ENCODE assay signal across 12 cellular contexts in genomic region chr22:24407278-24407665, GRCh38. TPM values are rescaled to one million over a fixed set of nuclear protein-coding genes. Genes with fewer than 3 reads are reported as not detected.
DNase-seq lines count a peak whose midpoint lies in the region; ATAC-seq and TF ChIP-seq lines count a peak whose summit lies in the region.
"Had no signal": no experiment of that assay in that cellular context is flagged by ENCODE, and none has a peak within 500 bp of the region (broad histone marks: within the 10 kb centered on the region; RNA-seq: fewer than 3 reads in every experiment).

No MANE protein-coding gene starts in this region.

- H3K4me1 Mint-ChIP-seq in activated naive CD4-positive, alpha-beta T cell treated with anti-CD3 and anti-CD28 coated beads, Interleukin-2, amount 50 U/mL, for 24 hours: peaks cover 33% of the 10 kb centered on the region
- peaks cover 56% of the 10 kb centered on the region for H3K4me1 Mint-ChIP-seq in activated naive CD8-positive, alpha-beta T cell treated with anti-CD3 and anti-CD28 coated beads, Interleukin-2, amount 50 U/mL, for 24 hours
- peaks cover 14 to 19% of the 10 kb centered on the region in 2 donors for H3K4me1 Mint-ChIP-seq in stimulated activated naive B cell treated with anti-CD40 and anti-IgM and Interleukin-4, amounts not matched to agents 10 μg/mL and 1 μg/mL and 100 μg/mL, for 72 hours

- peak overlapping the region; percentile 23 for H3K27ac Mint-ChIP-seq in activated naive CD4-positive, alpha-beta T cell treated with anti-CD3 and anti-CD28 coated beads, Interleukin-2, amount 50 U/mL, for 24 hours
- peak overlapping the region; percentile 59 for H3K27ac Mint-ChIP-seq in activated naive CD8-positive, alpha-beta T cell treated with anti-CD3 and anti-CD28 coated beads, Interleukin-2, amount 50 U/mL, for 24 hours
- H3K27ac Mint-ChIP-seq in stimulated activated naive B cell treated with anti-CD40 and anti-IgM and Interleukin-4, amounts not matched to agents 10 μg/mL and 1 μg/mL and 100 μg/mL, for 72 hours: peak overlapping the region; percentile 73

- no peaks in the 10 kb centered on the region for H3K9me3 ChIP-seq in left lung

- no peak for ATAC-seq in activated naive CD8-positive, alpha-beta T cell treated with anti-CD3 and anti-CD28 coated beads, Interleukin-2, amount 50 U/mL, for 24 hours
- ATAC-seq in left lung: no peak
- ATAC-seq in stimulated activated naive B cell treated with anti-CD40 and anti-IgM and Interleukin-4, amounts not matched to agents 10 μg/mL and 1 μg/mL and 100 μg/mL, for 72 hours (replicated peaks): no peak
- no peak for ATAC-seq in GM18517 (IDR thresholded peaks at IDR 0.05; ENCODE audit: unreplicated experiment)

- H3K27me3 ChIP-seq in left lung: no peaks in the 10 kb centered on the region

- TF ChIP-seq CTCF in left lung (IDR thresholded peaks at IDR 0.05): no peak

- no peak overlapping the region for H3K4me3 Mint-ChIP-seq in activated naive CD4-positive, alpha-beta T cell treated with anti-CD3 and anti-CD28 coated beads, Interleukin-2, amount 50 U/mL, for 24 hours
- no peak overlapping the region for H3K4me3 Mint-ChIP-seq in activated naive CD8-positive, alpha-beta T cell treated with anti-CD3 and anti-CD28 coated beads, Interleukin-2, amount 50 U/mL, for 24 hours
- no peak overlapping the region for H3K4me3 Mint-ChIP-seq in stimulated activated naive B cell treated with anti-CD40 and anti-IgM and Interleukin-4, amounts not matched to agents 10 μg/mL and 1 μg/mL and 100 μg/mL, for 72 hours

- H3K27ac ChIP-seq in left lung: peak overlapping the region; percentile 15 to 40

- no peak for DNase-seq in activated naive CD4-positive, alpha-beta T cell treated with anti-CD3 and anti-CD28 coated beads, Interleukin-2, amount 50 U/mL, for 16 hours
- DNase-seq in activated naive CD8-positive, alpha-beta T cell treated with anti-CD3 and anti-CD28 coated beads, Interleukin-2, amount 50 U/mL, for 24 hours: no peak
- DNase-seq in left lung (no peak), cortex of kidney (lab: John Stamatoyannopoulos, UW) (no peak), AML-193 (lab: John Stamatoyannopoulos, UW) (no peak)
- DNase-seq in stimulated activated naive B cell treated with anti-CD40 and anti-IgM and Interleukin-4, amounts not matched to agents 10 μg/mL and 1 μg/mL and 100 μg/mL, for 72 hours: no peak
- DNase-seq: cerebellar nuclear complex, NCI-H2171 treated with DMSO at 0.1 percent for 48 hours, nucleus accumbens, T1000 had no signal

- intact Hi-C loops in left lung (cut with DNase I): no loop called here

- H3K36me3 ChIP-seq in left lung: peaks cover 0 to 32% of the 10 kb centered on the region in 2 donors

- no peak overlapping the region for H3K4me3 ChIP-seq in left lung

- no peaks in the 10 kb centered on the region for H3K27me3 Mint-ChIP-seq in activated naive CD4-positive, alpha-beta T cell treated with anti-CD3 and anti-CD28 coated beads, Interleukin-2, amount 50 U/mL, for 24 hours
- no peaks in the 10 kb centered on the region for H3K27me3 Mint-ChIP-seq in activated naive CD8-positive, alpha-beta T cell treated with anti-CD3 and anti-CD28 coated beads, Interleukin-2, amount 50 U/mL, for 24 hours
- H3K27me3 Mint-ChIP-seq in stimulated activated naive B cell treated with anti-CD40 and anti-IgM and Interleukin-4, amounts not matched to agents 10 μg/mL and 1 μg/mL and 100 μg/mL, for 72 hours: no peaks in the 10 kb centered on the region

- peaks cover 14 to 64% of the 10 kb centered on the region in 2 donors for H3K4me1 ChIP-seq in left lung

- no peaks in the 10 kb centered on the region for H3K9me3 Mint-ChIP-seq in activated naive CD4-positive, alpha-beta T cell treated with anti-CD3 and anti-CD28 coated beads, Interleukin-2, amount 50 U/mL, for 24 hours
- no peaks in the 10 kb centered on the region for H3K9me3 Mint-ChIP-seq in activated naive CD8-positive, alpha-beta T cell treated with anti-CD3 and anti-CD28 coated beads, Interleukin-2, amount 50 U/mL, for 24 hours
- no peaks in the 10 kb centered on the region for H3K9me3 Mint-ChIP-seq in stimulated activated naive B cell treated with anti-CD40 and anti-IgM and Interleukin-4, amounts not matched to agents 10 μg/mL and 1 μg/mL and 100 μg/mL, for 72 hours

- peaks cover 7% of the 10 kb centered on the region for H3K36me3 Mint-ChIP-seq in activated naive CD4-positive, alpha-beta T cell treated with anti-CD3 and anti-CD28 coated beads, Interleukin-2, amount 50 U/mL, for 24 hours
- H3K36me3 Mint-ChIP-seq in activated naive CD8-positive, alpha-beta T cell treated with anti-CD3 and anti-CD28 coated beads, Interleukin-2, amount 50 U/mL, for 24 hours (ENCODE audit: low read depth): peaks cover 19% of the 10 kb centered on the region
- peaks cover 39 to 56% of the 10 kb centered on the region in 2 donors for H3K36me3 Mint-ChIP-seq in stimulated activated naive B cell treated with anti-CD40 and anti-IgM and Interleukin-4, amounts not matched to agents 10 μg/mL and 1 μg/mL and 100 μg/mL, for 72 hours

RNA-seq across cellular contexts. Expression of gene ADORA2A, which starts 20.1 kb away (rescaled TPM):
- 10 to 100 TPM; 11.5 to 16.8 TPM for total RNA-seq in left lung

Comparison
In these comparisons a context has a peak if more than half of its experiments do, and no peak if none do; other contexts are left out.
1. H3K27ac Mint-ChIP-seq: peak in every context shown above with its lines; median percentile 73 in stimulated activated naive B cell treated with anti-CD40 and anti-IgM and Interleukin-4, amounts not matched to agents 10 μg/mL and 1 μg/mL and 100 μg/mL, for 72 hours; 59 in activated naive CD8-positive, alpha-beta T cell treated with anti-CD3 and anti-CD28 coated beads, Interleukin-2, amount 50 U/mL, for 24 hours; 23 in activated naive CD4-positive, alpha-beta T cell treated with anti-CD3 and anti-CD28 coated beads, Interleukin-2, amount 50 U/mL, for 24 hours.